26 cellular contexts compared by ENCODE assay signal in the genomic region with DNA sequence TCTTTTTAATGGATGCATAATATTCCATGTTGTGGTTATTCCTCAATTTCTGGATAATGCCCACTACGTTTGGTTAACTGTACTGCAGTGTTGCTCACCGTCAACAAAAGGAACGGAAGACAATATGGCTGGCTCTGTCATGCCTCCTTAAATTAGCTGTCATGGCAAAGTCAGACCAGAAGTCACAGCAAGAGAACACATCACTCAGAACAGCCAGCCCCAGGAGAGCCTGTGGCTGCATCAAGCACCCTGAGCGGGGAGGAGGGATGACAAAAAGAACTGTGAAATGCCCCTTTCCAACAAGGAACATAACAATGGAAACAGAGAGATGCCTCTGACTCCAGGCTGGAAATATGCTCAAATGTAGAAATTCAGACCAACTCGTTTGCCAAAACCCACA.
DNase-seq lines count a peak whose midpoint lies in the region; ATAC-seq and TF ChIP-seq lines count a peak whose summit lies in the region.
"Had no signal": no experiment of that assay in that cellular context is flagged by ENCODE, and none has a peak within 500 bp of the region (broad histone marks: within the 10 kb centered on the region; RNA-seq: fewer than 3 reads in every experiment).

No MANE protein-coding gene starts in this region.

- H3K4me1 Mint-ChIP-seq in endodermal cell = no peaks in the 10 kb centered on the region
- H3K4me1 Mint-ChIP-seq in activated T-cell treated with anti-CD3 and anti-CD28 coated beads, Interleukin-2, amount 50 U/mL, for 4 hours (ENCODE audit: low read depth) = no peaks in the 10 kb centered on the region
- H3K4me1 Mint-ChIP-seq: CD14-positive monocyte; CD4-positive, alpha-beta memory T cell; CD4-positive, CD25-positive, alpha-beta regulatory T cell; CD8-positive, alpha-beta memory T cell had no signal

- ATAC-seq in heart right ventricle = no peak
- ATAC-seq in activated T-cell treated with anti-CD3 and anti-CD28 coated beads, Interleukin-2, amount 50 U/mL, for 4 hours = no peak
- ATAC-seq: GM12878 had no signal

- H3K9ac ChIP-seq in endodermal cell (ENCODE audit: extremely low read depth, low read length, poor library complexity, severe bottlenecking) = no peak overlapping the region
- H3K9ac ChIP-seq: BLaER1 had no signal

- no peaks in the 10 kb centered on the region for H3K27me3 Mint-ChIP-seq in endodermal cell (ENCODE audit: insufficient read depth)
- no peaks in the 10 kb centered on the region for H3K27me3 Mint-ChIP-seq in activated T-cell treated with anti-CD3 and anti-CD28 coated beads, Interleukin-2, amount 50 U/mL, for 4 hours (ENCODE audit: low read depth)
- H3K27me3 Mint-ChIP-seq: CD4-positive, CD25-positive, alpha-beta regulatory T cell had no signal

- no peaks in the 10 kb centered on the region for H3K27me3 ChIP-seq in heart right ventricle
- no peaks in the 10 kb centered on the region for H3K27me3 ChIP-seq in endodermal cell (ENCODE audit: control insufficient read depth, insufficient read depth, low read length, poor library complexity, severe bottlenecking)
- H3K27me3 ChIP-seq: BE2C, BLaER1 had no signal

- no peaks in the 10 kb centered on the region for H3K36me3 Mint-ChIP-seq in endodermal cell (ENCODE audit: low read depth)
- H3K36me3 Mint-ChIP-seq in activated T-cell treated with anti-CD3 and anti-CD28 coated beads, Interleukin-2, amount 50 U/mL, for 4 hours (ENCODE audit: insufficient read depth) = no peaks in the 10 kb centered on the region
- H3K36me3 Mint-ChIP-seq: CD14-positive monocyte; CD4-positive, alpha-beta memory T cell; CD4-positive, CD25-positive, alpha-beta regulatory T cell; CD8-positive, alpha-beta memory T cell had no signal

- H3K4me3 Mint-ChIP-seq in endodermal cell = no peak overlapping the region
- no peak overlapping the region for H3K4me3 Mint-ChIP-seq in activated T-cell treated with anti-CD3 and anti-CD28 coated beads, Interleukin-2, amount 50 U/mL, for 4 hours
- H3K4me3 Mint-ChIP-seq: CD14-positive monocyte; CD4-positive, alpha-beta memory T cell; CD4-positive, CD25-positive, alpha-beta regulatory T cell; CD8-positive, alpha-beta memory T cell had no signal

- H3K4me1 ChIP-seq in heart right ventricle (no peaks in the 10 kb centered on the region), endodermal cell (ENCODE audit: control insufficient read depth, insufficient read depth, low read length) (no peaks in the 10 kb centered on the region)
- H3K4me1 ChIP-seq: BE2C, BLaER1 had no signal

- 83 to 88% methylated on average over 5 of the region's 5 CpGs for WGBS in heart right ventricle, 2 donors
- WGBS in endodermal cell (ENCODE audit: insufficient coverage in 1 of 2, insufficient read length in 1 of 2), 2 experiments = 84 to 89% methylated on average over 4 to 5 of the region's 5 CpGs

- H3K9me3 ChIP-seq in heart right ventricle (no peaks in the 10 kb centered on the region), endodermal cell (ENCODE audit: control insufficient read depth, low read length) (no peaks in the 10 kb centered on the region)
- H3K9me3 ChIP-seq: BE2C, BLaER1 had no signal

- no peak for TF ChIP-seq CTCF in heart right ventricle (IDR thresholded peaks at IDR 0.05)
- TF ChIP-seq CTCF in endodermal cell (conservative IDR thresholded peaks at IDR 0.05) = no peak

- no peaks in the 10 kb centered on the region for H3K9me3 Mint-ChIP-seq in endodermal cell
- no peaks in the 10 kb centered on the region for H3K9me3 Mint-ChIP-seq in activated T-cell treated with anti-CD3 and anti-CD28 coated beads, Interleukin-2, amount 50 U/mL, for 4 hours

- DNase-seq in cardiac septum (ENCODE audit: low spot score) (peak; percentile 27), heart right ventricle (no peak), endodermal cell (peak; percentile 25), mucosa of gallbladder (ENCODE audit: low spot score) (peak; percentile 0), ureter (ENCODE audit: low spot score) (peak; percentile 13), NCI-H1092 treated with DMSO at 0.1 percent for 48 hours (lab: John Stamatoyannopoulos, UW) (no peak), KG1 (lab: John Stamatoyannopoulos, UW) (no peak)
- no peak for DNase-seq in activated T-cell treated with anti-CD3 and anti-CD28 coated beads, Interleukin-2, amount 50 U/mL, for 4 hours
- DNase-seq: ACHN; BE2C; C1 segment of cervical spinal cord; CD4-positive, alpha-beta memory T cell; CD4-positive, CD25-positive, alpha-beta regulatory T cell; CD8-positive, alpha-beta memory T cell; COR-L47; DMS 273 treated with DMSO at 0.1 percent for 48 hours; DMS153; DMS53; DMS79; DND-41; EL; GDM1 had no signal

- H3K27ac ChIP-seq in heart right ventricle = no peak overlapping the region
- H3K27ac ChIP-seq in endodermal cell (ENCODE audit: low read depth, low read length) = no peak overlapping the region
- H3K27ac ChIP-seq: 22Rv1, BLaER1 had no signal

- H3K36me3 ChIP-seq in heart right ventricle (no peaks in the 10 kb centered on the region), endodermal cell (ENCODE audit: control insufficient read depth, insufficient read depth, low read length) (no peaks in the 10 kb centered on the region)
- H3K36me3 ChIP-seq: BE2C, BLaER1 had no signal

- H3K4me3 ChIP-seq in heart right ventricle (no peak overlapping the region), endodermal cell (ENCODE audit: low read length) (no peak overlapping the region)
- H3K4me3 ChIP-seq: BLaER1, GM12878 had no signal

- H3K27ac Mint-ChIP-seq in endodermal cell = no peak overlapping the region
- H3K27ac Mint-ChIP-seq: CD14-positive monocyte; CD4-positive, alpha-beta memory T cell; CD4-positive, CD25-positive, alpha-beta regulatory T cell; CD8-positive, alpha-beta memory T cell had no signal

- intact Hi-C loops in cardiac septum (cut with DNase I) (no loop called here), heart right ventricle (cut with DNase I) (no loop called here)

Comparison
In these comparisons a context has a peak if more than half of its experiments do, and no peak if none do; other contexts are left out.
1. DNase-seq: peak in cardiac septum (single experiment), endodermal cell (single experiment), mucosa of gallbladder (single experiment) and ureter (single experiment); none in heart right ventricle (0 of 2), NCI-H1092 treated with DMSO at 0.1 percent for 48 hours (single experiment), KG1 (single experiment) and activated T-cell treated with anti-CD3 and anti-CD28 coated beads, Interleukin-2, amount 50 U/mL, for 4 hours (single experiment).